ENCODE assay signal across 1 cellular context in the genomic region with DNA sequence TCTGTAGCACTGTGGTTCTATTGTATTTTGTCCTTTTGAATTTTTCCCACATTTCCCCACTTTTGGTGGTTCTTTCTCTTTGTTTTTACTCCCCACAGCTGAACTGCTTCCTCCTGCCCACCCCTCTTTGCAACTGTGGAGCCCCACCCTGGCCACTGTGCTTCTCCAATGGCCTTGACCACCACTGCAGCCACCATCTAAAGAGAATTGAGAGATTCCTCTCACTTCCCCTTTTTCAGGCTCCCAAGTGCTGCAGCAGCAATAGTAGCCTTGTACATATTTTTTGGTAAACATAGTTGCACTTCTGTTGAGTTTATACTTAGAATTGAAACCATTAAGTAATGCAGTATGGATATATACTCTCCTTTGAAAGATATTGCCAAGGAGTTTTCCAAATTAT.
TF ChIP-seq lines count a peak whose summit lies in the region.

No MANE protein-coding gene starts in this region.

TF ChIP-seq in GM12878, 131 proteins besides CTCF, POLR2A, EP300 and RAD21 (continued from another document):
- no peak for TF ChIP-seq PRDM15 (CRISPR knock-in tag; IDR thresholded peaks at IDR 0.05)
- TF ChIP-seq IRF4 (IDR thresholded peaks at IDR 0.05; ENCODE audit: low read depth, low read length): 0 out of 2 replicates have a peak, but pooled peaks have one; percentile 26
- no peak for TF ChIP-seq JUNB (IDR thresholded peaks at IDR 0.05)
- no peak for TF ChIP-seq ZNF207 (IDR thresholded peaks at IDR 0.05; ENCODE audit: borderline replicate concordance)
- TF ChIP-seq, protein P1, sequence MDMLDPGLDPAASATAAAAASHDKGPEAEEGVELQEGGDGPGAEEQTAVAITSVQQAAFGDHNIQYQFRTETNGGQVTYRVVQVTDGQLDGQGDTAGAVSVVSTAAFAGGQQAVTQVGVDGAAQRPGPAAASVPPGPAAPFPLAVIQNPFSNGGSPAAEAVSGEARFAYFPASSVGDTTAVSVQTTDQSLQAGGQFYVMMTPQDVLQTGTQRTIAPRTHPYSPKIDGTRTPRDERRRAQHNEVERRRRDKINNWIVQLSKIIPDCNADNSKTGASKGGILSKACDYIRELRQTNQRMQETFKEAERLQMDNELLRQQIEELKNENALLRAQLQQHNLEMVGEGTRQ (IDR thresholded peaks at IDR 0.05; ENCODE audit: borderline replicate concordance, low read depth, low read length): no peak
- 0 out of 2 replicates have a peak, but pooled peaks have one; percentile 15 for TF ChIP-seq RUNX3 (IDR thresholded peaks at IDR 0.05; ENCODE audit: low read length)
